9 cellular contexts compared by ENCODE assay signal in genomic region chr9:134375011-134375390, GRCh38. TPM values are rescaled to one million over a fixed set of nuclear protein-coding genes. Genes with fewer than 3 reads are reported as not detected.
DNase-seq lines count a peak whose midpoint lies in the region; ATAC-seq and TF ChIP-seq lines count a peak whose summit lies in the region.
"Had no signal": no experiment of that assay in that cellular context is flagged by ENCODE, and none has a peak within 500 bp of the region (broad histone marks: within the 10 kb centered on the region; RNA-seq: fewer than 3 reads in every experiment).

No MANE protein-coding gene starts in this region.

- peaks cover 3% of the 10 kb centered on the region for H3K27me3 Mint-ChIP-seq in activated CD4-positive, alpha-beta T cell treated with anti-CD3 and anti-CD28 coated beads, Interleukin-2, amount 10 ng/mL, durations not matched to agents 24 days and 14 days
- H3K27me3 Mint-ChIP-seq in nephron (ENCODE audit: low read depth) (no peaks in the 10 kb centered on the region), T-helper 17 cell (no peaks in the 10 kb centered on the region)

- no peak overlapping the region for H3K4me3 Mint-ChIP-seq in activated CD4-positive, alpha-beta T cell treated with anti-CD3 and anti-CD28 coated beads, Interleukin-2, amount 10 ng/mL, durations not matched to agents 24 days and 14 days
- H3K4me3 Mint-ChIP-seq in nephron (peak overlapping the region; percentile 17 to 32 (median 21)), T-helper 17 cell (no peak overlapping the region)

- no peaks in the 10 kb centered on the region for H3K27me3 ChIP-seq in uterus

- H3K9me3 Mint-ChIP-seq in activated CD4-positive, alpha-beta T cell treated with anti-CD3 and anti-CD28 coated beads, Interleukin-2, amount 10 ng/mL, durations not matched to agents 24 days and 14 days, result no peaks in the 10 kb centered on the region
- H3K9me3 Mint-ChIP-seq in nephron, result no peaks in the 10 kb centered on the region

- H3K4me1 ChIP-seq in uterus, result peaks cover 14 to 76% of the 10 kb centered on the region in 2 donors

- H3K4me1 Mint-ChIP-seq in activated CD4-positive, alpha-beta T cell treated with anti-CD3 and anti-CD28 coated beads, Interleukin-2, amount 10 ng/mL, durations not matched to agents 24 days and 14 days, result no peaks in the 10 kb centered on the region
- H3K4me1 Mint-ChIP-seq in nephron (peaks cover 40% of the 10 kb centered on the region), T-helper 17 cell (peaks cover 16% of the 10 kb centered on the region)

- DNase-seq in activated CD4-positive, alpha-beta T cell treated with anti-CD3 and anti-CD28 coated beads, Interleukin-2, amount 10 ng/mL, durations not matched to agents 24 days and 14 days, result no peak
- DNase-seq in activated CD4-positive, alpha-beta T cell treated with anti-CD3 and anti-CD28 coated beads for 4 hours, result no peak
- DNase-seq in fibroblast of mammary gland (ENCODE audit: low read depth), result peak; percentile 34
- DNase-seq in uterus, result peak; percentile 76 to 82
- DNase-seq in SK-N-DZ (ENCODE audit: low spot score), result no peak
- DNase-seq in T-helper 17 cell, result no peak
- DNase-seq in NCI-H82 treated with DMSO at 0.1 percent for 48 hours (lab: John Stamatoyannopoulos, UW; ENCODE audit: unreplicated experiment), result no peak
- DNase-seq: activated effector memory CD4-positive, alpha-beta T cell treated with Interleukin-2 at 50 U/mL for 16 hours had no signal

- TF ChIP-seq POLR2A in uterus (IDR thresholded peaks at IDR 0.05), result no peak

- ATAC-seq in T-helper 17 cell, result no peak

- H3K27ac Mint-ChIP-seq in activated CD4-positive, alpha-beta T cell treated with anti-CD3 and anti-CD28 coated beads, Interleukin-2, amount 10 ng/mL, durations not matched to agents 24 days and 14 days, result peak overlapping the region; percentile 20
- H3K27ac Mint-ChIP-seq in nephron, result peak overlapping the region; percentile 66 to 92 (median 72)
- no peak overlapping the region for H3K27ac Mint-ChIP-seq in T-helper 17 cell

- TF ChIP-seq CTCF in fibroblast of mammary gland (conservative IDR thresholded peaks at IDR 0.05; ENCODE audit: control insufficient read depth, insufficient read depth, low read depth, low read length) (no peak), nephron (IDR thresholded peaks at IDR 0.05; ENCODE audit: unreplicated experiment in 3 of 3) (no peak), uterus (IDR thresholded peaks at IDR 0.05) (no peak)

- H3K27ac ChIP-seq in uterus, result peak overlapping the region; percentile 69 to 88

- H3K9me3 ChIP-seq in uterus (no peaks in the 10 kb centered on the region), T-helper 17 cell (ENCODE audit: control insufficient read depth, low read length, poor library complexity, severe bottlenecking) (no peaks in the 10 kb centered on the region)

- H3K36me3 Mint-ChIP-seq in activated CD4-positive, alpha-beta T cell treated with anti-CD3 and anti-CD28 coated beads, Interleukin-2, amount 10 ng/mL, durations not matched to agents 24 days and 14 days (ENCODE audit: low read depth), result no peaks in the 10 kb centered on the region
- H3K36me3 Mint-ChIP-seq in nephron (ENCODE audit: low read depth), result no peaks in the 10 kb centered on the region
- H3K36me3 Mint-ChIP-seq in T-helper 17 cell (ENCODE audit: low read depth), result peaks cover 2% of the 10 kb centered on the region

- H3K4me3 ChIP-seq in fibroblast of mammary gland (ENCODE audit: control insufficient read depth, low read depth, low read length) (no peak overlapping the region), uterus (peak overlapping the region; percentile 1 to 19)

- H3K36me3 ChIP-seq in uterus, result no peaks in the 10 kb centered on the region

- intact Hi-C loops in activated CD4-positive, alpha-beta T cell treated with anti-CD3 and anti-CD28 coated beads, Interleukin-2, amount 10 ng/mL, durations not matched to agents 24 days and 14 days (cut with micrococcal nuclease), result no loop called here
- intact Hi-C loops in uterus (cut with DNase I; ENCODE audit: low total_unique reads), result no loop called here

RNA-seq across cellular contexts. Expression of gene RXRA, which starts 48.7 kb away (rescaled TPM):
- 4.0 and 4.8 TPM in 2 replicates for total RNA-seq in activated CD4-positive, alpha-beta T cell treated with anti-CD3 and anti-CD28 coated beads, Interleukin-2, amount 10 ng/mL, durations not matched to agents 24 days and 14 days
- total RNA-seq in uterus (10 to 100 TPM; 17.1 to 84.6 (median 24.0) TPM), T-helper 17 cell (10 to 100 TPM in 1 of 2 donors, 1 to 10 TPM in 1; 7.5 to 10.6 TPM)
- polyA plus RNA-seq in SK-N-DZ (2014; cell fraction: cytosol; rRNA removed), result 4.3 and 5.7 TPM in 2 replicates
- polyA plus RNA-seq in SK-N-DZ (2014; cell fraction: nucleus; rRNA removed), result 3.2 and 3.3 TPM in 2 replicates

Comparison
In these comparisons a context has a peak if more than half of its experiments do, and no peak if none do; other contexts are left out.
1. DNase-seq: peak in fibroblast of mammary gland (single experiment) and uterus (2 of 2); none in activated CD4-positive, alpha-beta T cell treated with anti-CD3 and anti-CD28 coated beads, Interleukin-2, amount 10 ng/mL, durations not matched to agents 24 days and 14 days (single experiment), activated CD4-positive, alpha-beta T cell treated with anti-CD3 and anti-CD28 coated beads for 4 hours (0 of 2), SK-N-DZ (single experiment), T-helper 17 cell (0 of 3) and NCI-H82 treated with DMSO at 0.1 percent for 48 hours (single experiment).
2. H3K4me3 Mint-ChIP-seq: peak in nephron (3 of 3); none in activated CD4-positive, alpha-beta T cell treated with anti-CD3 and anti-CD28 coated beads, Interleukin-2, amount 10 ng/mL, durations not matched to agents 24 days and 14 days (single experiment) and T-helper 17 cell (single experiment).